Comparison of ENCODE assay signal across 8 cellular contexts in the genomic region with DNA sequence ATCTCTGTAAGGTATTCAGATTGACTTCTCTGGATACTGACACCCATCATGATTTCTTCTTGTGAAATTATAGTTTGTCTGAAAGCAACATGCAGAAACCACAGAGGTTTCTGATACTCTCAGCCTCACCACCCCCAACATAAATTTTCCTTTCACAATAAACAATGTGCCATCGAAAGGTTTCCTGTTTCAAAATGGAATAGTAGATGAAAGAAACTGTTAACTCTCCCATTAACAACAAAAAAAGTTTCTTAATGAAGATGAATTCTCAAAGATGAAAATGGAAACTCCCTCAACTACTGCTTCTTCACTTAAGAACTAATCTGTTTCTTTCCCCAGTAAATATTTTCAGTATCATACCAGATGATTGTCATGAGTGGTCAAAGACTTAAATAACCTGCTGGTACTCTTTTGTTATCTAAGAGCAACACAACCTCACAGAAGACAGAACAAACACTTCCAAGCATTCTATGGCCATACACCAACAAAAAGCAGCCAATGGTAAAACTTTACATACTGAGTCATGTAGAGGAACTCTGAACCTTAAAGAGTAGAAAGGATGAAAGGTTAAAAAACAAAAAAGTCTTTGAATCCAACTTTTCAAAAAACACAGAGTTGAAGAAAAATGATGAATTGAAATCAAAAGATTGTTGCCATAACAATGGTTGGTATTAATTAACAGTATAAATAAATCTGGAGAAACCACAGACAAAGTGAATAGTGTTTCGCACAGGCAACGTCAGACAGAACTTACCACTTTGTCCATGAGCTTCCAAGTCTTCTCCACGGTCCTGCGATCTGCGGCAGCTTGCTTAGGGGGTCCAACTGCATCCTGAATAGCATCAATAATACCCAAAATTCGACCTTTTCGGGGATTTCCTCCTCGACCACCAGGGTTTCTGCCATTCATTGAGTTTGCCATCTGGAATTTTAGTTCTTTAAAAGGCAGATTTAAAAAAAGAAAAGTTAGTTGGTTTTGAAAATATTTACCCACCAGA. TPM values are rescaled to one million over a fixed set of nuclear protein-coding genes. Genes with fewer than 3 reads are reported as not detected.
DNase-seq lines count a peak whose midpoint lies in the region; ATAC-seq and TF ChIP-seq lines count a peak whose summit lies in the region.

No MANE protein-coding gene starts in this region.

- H3K4me3 Mint-ChIP-seq in activated T-helper 17 cell treated with anti-CD3 and anti-CD28 coated beads, Interleukin-2, amount 50 U/mL, for 72 hours, result peak overlapping the region; percentile 97

- H3K9ac ChIP-seq in ES-I3 (ENCODE audit: low read depth, low read length) (peak overlapping the region; percentile 94; the same call in 1 of the 2 replicates), iPS-15b (ENCODE audit: low read depth, low read length) (peak overlapping the region; percentile 70)

- no peaks in the 10 kb centered on the region for H3K36me3 Mint-ChIP-seq in activated T-helper 17 cell treated with anti-CD3 and anti-CD28 coated beads, Interleukin-2, amount 50 U/mL, for 72 hours (ENCODE audit: low read depth)

- H3K36me3 ChIP-seq in ES-I3 (ENCODE audit: insufficient read depth, low read length) (no peaks in the 10 kb centered on the region), iPS-15b (ENCODE audit: control insufficient read depth, insufficient read depth, low read length) (no peaks in the 10 kb centered on the region)

- H3K9me3 Mint-ChIP-seq in activated T-helper 17 cell treated with anti-CD3 and anti-CD28 coated beads, Interleukin-2, amount 50 U/mL, for 72 hours, result no peaks in the 10 kb centered on the region

- peak overlapping the region; percentile 84 for H3K4me3 ChIP-seq in iPS-15b (ENCODE audit: low read depth, low read length)

- H3K27me3 Mint-ChIP-seq in activated T-helper 17 cell treated with anti-CD3 and anti-CD28 coated beads, Interleukin-2, amount 50 U/mL, for 72 hours, result no peaks in the 10 kb centered on the region

- DNase-seq in GM20000 (ENCODE audit: low spot score), result peak; percentile 59
- peak; percentile 29 for DNase-seq in stimulated activated naive CD8-positive, alpha-beta T cell treated with anti-CD3 and anti-CD28 coated beads, Interleukin-15, Interleukin-2, amounts not matched to agents 100 U/mL and 50 U/mL, for 24 hours
- DNase-seq in NCI-H774 (lab: John Stamatoyannopoulos, UW), result no peak
- no peak for DNase-seq in NCI-H2227 treated with DMSO at 0.1 percent for 48 hours (lab: John Stamatoyannopoulos, UW)

- H3K27ac Mint-ChIP-seq in activated T-helper 17 cell treated with anti-CD3 and anti-CD28 coated beads, Interleukin-2, amount 50 U/mL, for 72 hours, result peak overlapping the region; percentile 98

- no peaks in the 10 kb centered on the region for H3K9me3 ChIP-seq in ES-I3 (ENCODE audit: control insufficient read depth, insufficient read depth, low read length)
- H3K9me3 ChIP-seq in iPS-15b (ENCODE audit: control insufficient read depth, insufficient read depth, low read length), result no peaks in the 10 kb centered on the region

- TF ChIP-seq CTCF in GM20000 (IDR thresholded peaks at IDR 0.05; ENCODE audit: extremely low read depth, missing control alignments), result no peak

- ATAC-seq in HG03521 (IDR thresholded peaks at IDR 0.05; ENCODE audit: unreplicated experiment), result peak; percentile 16
- peak; percentile 13 for ATAC-seq in activated T-helper 17 cell treated with anti-CD3 and anti-CD28 coated beads, Interleukin-2, amount 50 U/mL, for 72 hours (replicated peaks)
- ATAC-seq in stimulated activated naive CD8-positive, alpha-beta T cell treated with anti-CD3 and anti-CD28 coated beads, Interleukin-15, Interleukin-2, amounts not matched to agents 100 U/mL and 50 U/mL, for 24 hours, result no peak

- H3K27me3 ChIP-seq in iPS-15b (ENCODE audit: control insufficient read depth, insufficient read depth, low read length), result no peaks in the 10 kb centered on the region

- peaks cover 24% of the 10 kb centered on the region for H3K4me1 Mint-ChIP-seq in activated T-helper 17 cell treated with anti-CD3 and anti-CD28 coated beads, Interleukin-2, amount 50 U/mL, for 72 hours

- H3K4me1 ChIP-seq in ES-I3 (ENCODE audit: insufficient read depth, low read length), result peaks cover 10% of the 10 kb centered on the region; the same call in 1 of the 2 replicates
- peaks cover 8% of the 10 kb centered on the region for H3K4me1 ChIP-seq in iPS-15b (ENCODE audit: control insufficient read depth, insufficient read depth, low read length)

RNA-seq across cellular contexts. Expression of gene CBLB, which starts 1.9 kb away (rescaled TPM):
- total RNA-seq in activated T-helper 17 cell treated with anti-CD3 and anti-CD28 coated beads, Interleukin-2, amount 50 U/mL, for 72 hours, result 100 to 1,000 TPM in 1 of 2 donors, 10 to 100 TPM in 1; 41.4 to 110 TPM

Comparison
In these comparisons a context has a peak if more than half of its experiments do, and no peak if none do; other contexts are left out.
1. DNase-seq: peak in GM20000 (single experiment) and stimulated activated naive CD8-positive, alpha-beta T cell treated with anti-CD3 and anti-CD28 coated beads, Interleukin-15, Interleukin-2, amounts not matched to agents 100 U/mL and 50 U/mL, for 24 hours (single experiment); none in NCI-H774 (single experiment) and NCI-H2227 treated with DMSO at 0.1 percent for 48 hours (single experiment).